19 cellular contexts compared by ENCODE assay signal in the genomic region with DNA sequence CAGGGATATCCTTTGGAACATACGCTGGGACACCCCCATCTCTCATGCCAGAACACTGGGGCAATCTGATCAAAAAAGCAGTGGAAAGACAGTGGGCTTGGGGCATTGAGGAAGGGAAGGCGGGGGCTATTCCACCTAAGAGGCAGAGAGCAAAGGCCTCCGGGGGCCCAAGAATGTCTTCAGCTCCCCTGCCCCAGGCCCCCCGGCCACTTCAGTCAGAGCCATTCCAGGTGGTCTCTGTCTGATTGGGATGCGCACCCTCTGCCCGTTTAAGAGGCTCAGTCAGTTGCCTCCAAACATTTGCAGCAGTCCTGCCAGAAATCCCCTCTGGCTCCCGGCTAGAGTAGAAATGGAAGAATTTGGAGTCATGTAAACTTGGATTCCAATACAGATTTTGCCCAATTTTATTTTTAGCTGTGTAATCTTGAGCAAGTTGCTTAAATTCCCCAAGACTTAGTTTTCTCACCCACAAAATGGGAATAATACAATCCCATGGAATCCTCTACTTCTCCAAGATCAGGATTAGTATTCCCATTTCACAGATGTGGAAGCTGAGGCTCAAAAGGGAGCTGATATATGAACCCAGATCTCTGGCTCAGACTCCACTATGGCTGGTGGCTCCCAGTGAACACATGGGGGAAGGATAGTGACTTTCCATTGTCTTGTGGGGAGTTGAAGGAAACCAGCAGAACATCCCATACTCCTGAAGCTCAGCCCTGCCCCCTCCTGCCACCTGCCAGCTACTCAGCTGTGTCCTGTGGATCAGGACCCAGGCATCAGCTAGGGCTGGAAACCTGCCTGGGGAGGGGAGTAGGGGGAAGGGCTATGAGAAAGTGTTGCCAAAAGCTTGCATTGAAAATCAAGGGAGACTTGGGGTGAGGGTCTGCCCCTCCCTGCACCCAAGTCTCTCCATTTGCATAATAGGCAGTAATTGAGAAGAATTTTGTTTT.
"Had no signal": no experiment of that assay in that cellular context is flagged by ENCODE, and none has a peak within 500 bp of the region (broad histone marks: within the 10 kb centered on the region; RNA-seq: fewer than 3 reads in every experiment).

No MANE protein-coding gene starts in this region.

- H3K27ac Mint-ChIP-seq: activated naive CD4-positive, alpha-beta T cell treated with anti-CD3 and anti-CD28 coated beads for 36 hours; dendritic cell treated with granulocyte-macrophage colony-stimulating factor and Interleukin-4, amounts not matched to agents 40 ng/mL and 50 ng/mL, for 4 days; effector memory CD8-positive, alpha-beta T cell had no signal

- H3K27ac ChIP-seq: epithelial cell of prostate, gastrocnemius medialis, heart right ventricle, prostate gland, sigmoid colon, suprapubic skin, upper lobe of left lung, WERI-Rb-1 had no signal

- H3K27me3 Mint-ChIP-seq: central memory CD8-positive, alpha-beta T cell had no signal

- H3K9me3 Mint-ChIP-seq: activated naive CD4-positive, alpha-beta T cell treated with anti-CD3 and anti-CD28 coated beads for 36 hours; central memory CD8-positive, alpha-beta T cell; dendritic cell treated with granulocyte-macrophage colony-stimulating factor and Interleukin-4, amounts not matched to agents 40 ng/mL and 50 ng/mL, for 4 days; effector memory CD8-positive, alpha-beta T cell had no signal

- H3K4me3 Mint-ChIP-seq: activated naive CD4-positive, alpha-beta T cell treated with anti-CD3 and anti-CD28 coated beads for 36 hours; dendritic cell treated with granulocyte-macrophage colony-stimulating factor and Interleukin-4, amounts not matched to agents 40 ng/mL and 50 ng/mL, for 4 days had no signal

- DNase-seq: activated CD4-positive, alpha-beta T cell treated with anti-CD3 and anti-CD28 coated beads for 48 hours; activated CD8-positive, alpha-beta memory T cell treated with anti-CD3 and anti-CD28 coated beads for 24 hours; activated naive CD4-positive, alpha-beta T cell treated with anti-CD3 and anti-CD28 coated beads for 36 hours; effector memory CD8-positive, alpha-beta T cell; gastrocnemius medialis; islet precursor cell; nucleus accumbens; sigmoid colon; stimulated activated CD4-positive, alpha-beta T cell treated with anti-CD3 and anti-CD28 coated beads, Interleukin-2, amount 100 ng/mL, for 24 hours; stimulated activated naive CD4-positive, alpha-beta T cell treated with Interleukin-2 at 50 U/mL for 16 hours; T-helper 1 cell; upper lobe of left lung; WERI-Rb-1 had no signal
